ENCODE assay signal across 8 cellular contexts in the genomic region with DNA sequence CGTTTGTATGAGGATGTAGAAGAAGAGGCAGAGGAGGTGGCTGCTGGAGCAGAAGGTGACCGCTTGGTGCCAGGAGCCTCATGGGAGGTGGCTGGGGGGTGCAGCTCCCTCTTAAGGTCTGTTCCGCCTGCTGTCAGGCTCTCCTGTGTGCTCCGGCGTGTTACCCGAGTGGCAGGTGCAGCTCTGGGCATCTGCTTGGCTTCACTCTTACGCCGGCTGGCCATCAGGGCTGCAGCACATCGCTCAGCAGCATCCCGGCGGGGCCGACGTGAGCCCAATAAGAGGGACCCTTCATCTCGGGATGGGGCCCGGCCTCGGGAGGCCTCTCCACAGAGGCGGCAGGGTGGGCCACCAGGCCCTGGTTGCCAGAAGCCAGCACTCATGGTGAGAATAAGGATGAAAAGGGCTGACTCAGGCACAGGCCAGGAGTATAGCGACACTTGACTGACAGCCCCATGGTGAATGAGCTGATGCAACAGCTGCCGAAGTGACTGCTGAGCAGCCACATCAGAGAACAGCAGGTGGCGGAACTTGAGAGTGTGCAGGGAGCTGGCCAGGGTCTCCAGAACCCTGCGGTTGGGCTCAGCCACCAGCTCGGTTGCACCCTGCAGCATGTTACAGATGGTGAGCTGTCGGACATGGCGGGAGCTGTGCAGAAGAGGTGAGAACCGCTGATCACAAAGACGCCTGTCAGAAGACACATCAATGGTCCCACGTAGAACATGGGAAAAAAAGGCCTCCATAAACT. TPM values are rescaled to one million over a fixed set of nuclear protein-coding genes. Genes with fewer than 3 reads are reported as not detected.
DNase-seq lines count a peak whose midpoint lies in the region; ATAC-seq, FAIRE-seq and TF ChIP-seq lines count a peak whose summit lies in the region.

No MANE protein-coding gene starts in this region.

- H3K4me1 ChIP-seq in breast epithelium (no peaks in the 10 kb centered on the region), endothelial cell of umbilical vein (ENCODE audit: control insufficient read depth, extremely low read depth, insufficient read depth, low read length) (peaks cover 9% of the 10 kb centered on the region), esophagus squamous epithelium (no peaks in the 10 kb centered on the region)

- H4K20me1 ChIP-seq in endothelial cell of umbilical vein (replicated peaks; ENCODE audit: control insufficient read depth, extremely low read depth, insufficient read depth, low read length), result no peaks in the 10 kb centered on the region

- H2AFZ ChIP-seq in endothelial cell of umbilical vein (ENCODE audit: low read depth, low read length), result no peak overlapping the region

- TF ChIP-seq POLR2A in breast epithelium (IDR thresholded peaks at IDR 0.05), result no peak
- TF ChIP-seq POLR2A in endothelial cell of umbilical vein (IDR thresholded peaks at IDR 0.05; ENCODE audit: low read depth, low read length), result no peak
- no peak for TF ChIP-seq POLR2A in esophagus squamous epithelium (IDR thresholded peaks at IDR 0.05)

- no peaks in the 10 kb centered on the region for H3K79me2 ChIP-seq in endothelial cell of umbilical vein (ENCODE audit: control insufficient read depth, insufficient read depth, low read length)

- H3K4me3 ChIP-seq in breast epithelium (no peak overlapping the region), WERI-Rb-1 (ENCODE audit: low read depth, low read length) (no peak overlapping the region), endothelial cell of umbilical vein (replicated peaks in 1 of 3; ENCODE audit: insufficient read depth in 1 of 3, low read depth in 1 of 3, low read length in 3 of 3) (no peak overlapping the region), esophagus squamous epithelium (no peak overlapping the region)

- CTCF ChIA-PET in MCF 10A (lab: Yijun Ruan, JAX), result no interaction called here
- CTCF ChIA-PET in endothelial cell of umbilical vein (lab: Charles Lee), result interaction anchor here (1.4 kb wide), 1 partner anchor 63 kb away, joined by 3 read pairs; no protein-coding TSS in a partner anchor

- H3K27ac Mint-ChIP-seq in MCF 10A (ENCODE audit: low read depth, unreplicated experiment), result no peak overlapping the region
- peak overlapping the region; percentile 81 for H3K27ac Mint-ChIP-seq in stimulated activated naive CD8-positive, alpha-beta T cell treated with anti-CD3 and anti-CD28 coated beads, Interleukin-15, Interleukin-2, amounts not matched to agents 100 ng/mL and 50 ng/mL, for 24 hours

- POLR2A ChIA-PET in MCF 10A (lab: Yijun Ruan, JAX) (interaction anchor here (1.3 to 4.7 kb wide), 2 partner anchors 10 to 18 kb away, joined by 3 to 19 read pairs; a partner anchor contains a TSS), endothelial cell of umbilical vein (lab: Charles Lee) (no interaction called here)

- no peaks in the 10 kb centered on the region for H3K27me3 Mint-ChIP-seq in MCF 10A (ENCODE audit: insufficient read depth, unreplicated experiment)
- H3K27me3 Mint-ChIP-seq in stimulated activated naive CD8-positive, alpha-beta T cell treated with anti-CD3 and anti-CD28 coated beads, Interleukin-15, Interleukin-2, amounts not matched to agents 100 ng/mL and 50 ng/mL, for 24 hours, result no peaks in the 10 kb centered on the region

- BruUV-seq in MCF 10A (replicated peaks; lab: Mats Ljungman, UMichigan) (TSS peak; percentile 44), endothelial cell of umbilical vein (replicated peaks; lab: Mats Ljungman, UMichigan) (TSS peak; percentile 46)

- 73 to 86% methylated on average over 3 to 10 of the region's 27 CpGs for WGBS in esophagus squamous epithelium, 2 donors

- H3K27me3 ChIP-seq in breast epithelium (no peaks in the 10 kb centered on the region), WERI-Rb-1 (ENCODE audit: insufficient read depth, low read depth, severe bottlenecking) (no peaks in the 10 kb centered on the region), endothelial cell of umbilical vein (ENCODE audit: control insufficient read depth in 2 of 2, insufficient read depth in 2 of 2, low read length in 2 of 2) (no peaks in the 10 kb centered on the region), esophagus squamous epithelium (no peaks in the 10 kb centered on the region)

- no peak overlapping the region for H3K9ac ChIP-seq in endothelial cell of umbilical vein (replicated peaks; ENCODE audit: extremely low read depth, insufficient read depth, low read length)

- DNase-seq in MCF 10A (ENCODE audit: unreplicated experiment), result no peak
- DNase-seq in breast epithelium (ENCODE audit: low spot score in 2 of 2), result no peak
- peak; percentile 35 for DNase-seq in WERI-Rb-1
- DNase-seq in endothelial cell of umbilical vein (ENCODE audit: low read depth, low spot score), result no peak
- no peak for DNase-seq in esophagus squamous epithelium (lab: John Stamatoyannopoulos, UW)

- dilution Hi-C loops in endothelial cell of umbilical vein (cut with MboI; ENCODE audit: extremely low pct_ligation_motif_present, low sequenced_read_pairs), result no loop called here

- FAIRE-seq in endothelial cell of umbilical vein (lab: Jason Lieb, UNC), result no peak

- no peaks in the 10 kb centered on the region for H3K4me1 Mint-ChIP-seq in MCF 10A (ENCODE audit: insufficient read depth, unreplicated experiment)
- H3K4me1 Mint-ChIP-seq in stimulated activated naive CD8-positive, alpha-beta T cell treated with anti-CD3 and anti-CD28 coated beads, Interleukin-15, Interleukin-2, amounts not matched to agents 100 ng/mL and 50 ng/mL, for 24 hours (ENCODE audit: low read depth), result peaks cover 18% of the 10 kb centered on the region

- no peak for TF ChIP-seq CTCF in MCF 10A (IDR thresholded peaks at IDR 0.05; ENCODE audit: unreplicated experiment)
- no peak for TF ChIP-seq CTCF in breast epithelium (IDR thresholded peaks at IDR 0.05)
- TF ChIP-seq CTCF in WERI-Rb-1 (IDR thresholded peaks at IDR 0.05; ENCODE audit: low read depth, low read length), result no peak
- no peak for TF ChIP-seq CTCF in endothelial cell of umbilical vein (IDR thresholded peaks at IDR 0.05; ENCODE audit: extremely low read depth in 1 of 2, insufficient read depth in 1 of 2, low read depth in 1 of 2, low read length in 2 of 2)
- no peak for TF ChIP-seq CTCF in esophagus squamous epithelium (IDR thresholded peaks at IDR 0.05)

- no peaks in the 10 kb centered on the region for H3K9me1 ChIP-seq in endothelial cell of umbilical vein (replicated peaks; ENCODE audit: control insufficient read depth, extremely low read depth, insufficient read depth, low read length)

- no peak overlapping the region for H3K27ac ChIP-seq in breast epithelium
- H3K27ac ChIP-seq in WERI-Rb-1, result peak overlapping the region; percentile 19; the same call in 1 of the 2 replicates
- no peak overlapping the region for H3K27ac ChIP-seq in endothelial cell of umbilical vein (ENCODE audit: insufficient read depth, low read depth, low read length)
- H3K27ac ChIP-seq in esophagus squamous epithelium, result no peak overlapping the region

- no peaks in the 10 kb centered on the region for H3K9me3 Mint-ChIP-seq in MCF 10A (ENCODE audit: unreplicated experiment)
- H3K9me3 Mint-ChIP-seq in stimulated activated naive CD8-positive, alpha-beta T cell treated with anti-CD3 and anti-CD28 coated beads, Interleukin-15, Interleukin-2, amounts not matched to agents 100 ng/mL and 50 ng/mL, for 24 hours, result no peaks in the 10 kb centered on the region

- ATAC-seq in GM18861 (IDR thresholded peaks at IDR 0.05; ENCODE audit: unreplicated experiment) (no peak), GM18498 (IDR thresholded peaks at IDR 0.05; ENCODE audit: unreplicated experiment) (no peak)

- no peak overlapping the region for H3K4me2 ChIP-seq in endothelial cell of umbilical vein (ENCODE audit: insufficient read depth, low read length)

- H3K36me3 Mint-ChIP-seq in MCF 10A (ENCODE audit: insufficient read depth, unreplicated experiment), result peaks cover 80% of the 10 kb centered on the region
- H3K36me3 Mint-ChIP-seq in stimulated activated naive CD8-positive, alpha-beta T cell treated with anti-CD3 and anti-CD28 coated beads, Interleukin-15, Interleukin-2, amounts not matched to agents 100 ng/mL and 50 ng/mL, for 24 hours (ENCODE audit: low read depth), result peaks cover 74% of the 10 kb centered on the region

- H3K36me3 ChIP-seq in breast epithelium (peaks cover 17% of the 10 kb centered on the region), WERI-Rb-1 (peaks cover 68% of the 10 kb centered on the region), endothelial cell of umbilical vein (ENCODE audit: control insufficient read depth in 2 of 2, extremely low read depth in 1 of 2, insufficient read depth in 2 of 2, low read length in 2 of 2) (peaks cover 0 to 25% of the 10 kb centered on the region in 2 experiments), esophagus squamous epithelium (peaks cover 20 to 99% (median 25%) of the 10 kb centered on the region in 3 donors)

- H3K9me3 ChIP-seq in breast epithelium (no peaks in the 10 kb centered on the region), WERI-Rb-1 (ENCODE audit: severe bottlenecking) (no peaks in the 10 kb centered on the region), endothelial cell of umbilical vein (replicated peaks; ENCODE audit: control insufficient read depth, insufficient read depth, low read length) (no peaks in the 10 kb centered on the region), esophagus squamous epithelium (no peaks in the 10 kb centered on the region)

- H3K4me3 Mint-ChIP-seq in MCF 10A (ENCODE audit: unreplicated experiment), result no peak overlapping the region
- H3K4me3 Mint-ChIP-seq in stimulated activated naive CD8-positive, alpha-beta T cell treated with anti-CD3 and anti-CD28 coated beads, Interleukin-15, Interleukin-2, amounts not matched to agents 100 ng/mL and 50 ng/mL, for 24 hours, result no peak overlapping the region

- intact Hi-C loops in MCF 10A (cut with micrococcal nuclease), result no loop called here
- intact Hi-C loops in breast epithelium (cut with DNase I; ENCODE audit: low total_unique reads), result no loop called here
- intact Hi-C loops in endothelial cell of umbilical vein (cut with micrococcal nuclease), result no loop called here
- intact Hi-C loops in esophagus squamous epithelium (cut with DNase I), result no loop called here

RNA-seq across cellular contexts. Expression of a gene that starts 17.5 kb away (rescaled TPM):
- total RNA-seq in MCF 10A (2022) (92.6 and 105 TPM in 2 replicates), breast epithelium (10 to 100 TPM; 60.0 to 85.5 (median 69.2) TPM), endothelial cell of umbilical vein (69.2 and 71.5 TPM in 2 replicates), esophagus squamous epithelium (10 to 100 TPM; 44.1 to 66.4 (median 57.6) TPM)
- polyA plus RNA-seq in endothelial cell of umbilical vein, result 91.1 and 105 TPM in 2 replicates
- polyA plus RNA-seq in endothelial cell of umbilical vein (2011; cell fraction: cytosol; rRNA removed), result 59.8 and 67.0 TPM in 2 replicates
- 69.0 and 77.6 TPM in 2 replicates for polyA plus RNA-seq in endothelial cell of umbilical vein (2011; cell fraction: nucleus; rRNA removed)
- 39.1 and 42.6 TPM in 2 replicates for polyA plus RNA-seq in endothelial cell of umbilical vein (2012)
- 72.8 and 83.3 TPM in 2 replicates for polyA minus RNA-seq in endothelial cell of umbilical vein
- 23.8 TPM for polyA minus RNA-seq in endothelial cell of umbilical vein (2011; cell fraction: cytosol; rRNA and poly(A)+ RNA removed)
- polyA minus RNA-seq in endothelial cell of umbilical vein (2011; cell fraction: nucleus; rRNA and poly(A)+ RNA removed), result 33.7 and 35.5 TPM in 2 replicates

RNA-seq across cellular contexts. Expression of a gene that starts 17.6 kb away (rescaled TPM):
- total RNA-seq in MCF 10A (2022), result 299 and 318 TPM in 2 replicates
- total RNA-seq in breast epithelium, result 100 to 1,000 TPM; 300 to 334 (median 301) TPM
- total RNA-seq in endothelial cell of umbilical vein, result 253 and 266 TPM in 2 replicates
- 301 and 527 TPM in 2 replicates for polyA plus RNA-seq in endothelial cell of umbilical vein
- polyA plus RNA-seq in endothelial cell of umbilical vein (2011; cell fraction: cytosol; rRNA removed), result 534 and 807 TPM in 2 replicates
- 114 and 186 TPM in 2 replicates for polyA plus RNA-seq in endothelial cell of umbilical vein (2011; cell fraction: nucleus; rRNA removed)
- 469 and 481 TPM in 2 replicates for polyA plus RNA-seq in endothelial cell of umbilical vein (2012)
- 87.2 and 124 TPM in 2 replicates for polyA minus RNA-seq in endothelial cell of umbilical vein
- 101 TPM for polyA minus RNA-seq in endothelial cell of umbilical vein (2011; cell fraction: cytosol; rRNA and poly(A)+ RNA removed)
- polyA minus RNA-seq in endothelial cell of umbilical vein (2011; cell fraction: nucleus; rRNA and poly(A)+ RNA removed), result 18.5 and 23.9 TPM in 2 replicates
- total RNA-seq in esophagus squamous epithelium, result 100 to 1,000 TPM; 329 to 618 (median 564) TPM

RNA-seq across cellular contexts. Expression of a gene that starts 38.3 kb away (rescaled TPM):
- total RNA-seq in MCF 10A (2022) (4.5 and 5.0 TPM in 2 replicates), breast epithelium (1 to 10 TPM in 2 of 3 donors, not detected in 1; 1.8 to 4.9 TPM), endothelial cell of umbilical vein (18.9 and 19.7 TPM in 2 replicates), esophagus squamous epithelium (1 to 10 TPM; 1.9 to 7.8 (median 6.8) TPM)
- polyA plus RNA-seq in endothelial cell of umbilical vein, result 10.1 and 10.5 TPM in 2 replicates
- polyA plus RNA-seq in endothelial cell of umbilical vein (2011; cell fraction: cytosol; rRNA removed), result 9.2 and 11.2 TPM in 2 replicates
- polyA plus RNA-seq in endothelial cell of umbilical vein (2011; cell fraction: nucleus; rRNA removed), result 37.7 and 44.9 TPM in 2 replicates
- polyA plus RNA-seq in endothelial cell of umbilical vein (2012), result 4.3 and 9.1 TPM in 2 replicates
- 10.8 and 12.5 TPM in 2 replicates for polyA minus RNA-seq in endothelial cell of umbilical vein
- 17.1 TPM for polyA minus RNA-seq in endothelial cell of umbilical vein (2011; cell fraction: cytosol; rRNA and poly(A)+ RNA removed)
- polyA minus RNA-seq in endothelial cell of umbilical vein (2011; cell fraction: nucleus; rRNA and poly(A)+ RNA removed), result 6.5 and 17.4 TPM in 2 replicates

RNA-seq across cellular contexts. Expression of a gene that starts 54.7 kb away (rescaled TPM):
- total RNA-seq in MCF 10A (2022) (27.4 and 28.4 TPM in 2 replicates), breast epithelium (10 to 100 TPM; 17.1 to 26.8 (median 22.9) TPM), endothelial cell of umbilical vein (21.6 and 22.4 TPM in 2 replicates), esophagus squamous epithelium (10 to 100 TPM; 10.1 to 22.1 (median 16.2) TPM)
- 18.6 and 23.4 TPM in 2 replicates for polyA plus RNA-seq in endothelial cell of umbilical vein
- 20.7 and 20.8 TPM in 2 replicates for polyA plus RNA-seq in endothelial cell of umbilical vein (2011; cell fraction: cytosol; rRNA removed)
- polyA plus RNA-seq in endothelial cell of umbilical vein (2011; cell fraction: nucleus; rRNA removed), result 25.0 and 31.0 TPM in 2 replicates
- 12.3 and 15.8 TPM in 2 replicates for polyA plus RNA-seq in endothelial cell of umbilical vein (2012)
- 70.7 and 96.9 TPM in 2 replicates for polyA minus RNA-seq in endothelial cell of umbilical vein
- polyA minus RNA-seq in endothelial cell of umbilical vein (2011; cell fraction: cytosol; rRNA and poly(A)+ RNA removed), result 37.4 TPM
- polyA minus RNA-seq in endothelial cell of umbilical vein (2011; cell fraction: nucleus; rRNA and poly(A)+ RNA removed), result 21.6 and 35.3 TPM in 2 replicates
